In the genomic region with DNA sequence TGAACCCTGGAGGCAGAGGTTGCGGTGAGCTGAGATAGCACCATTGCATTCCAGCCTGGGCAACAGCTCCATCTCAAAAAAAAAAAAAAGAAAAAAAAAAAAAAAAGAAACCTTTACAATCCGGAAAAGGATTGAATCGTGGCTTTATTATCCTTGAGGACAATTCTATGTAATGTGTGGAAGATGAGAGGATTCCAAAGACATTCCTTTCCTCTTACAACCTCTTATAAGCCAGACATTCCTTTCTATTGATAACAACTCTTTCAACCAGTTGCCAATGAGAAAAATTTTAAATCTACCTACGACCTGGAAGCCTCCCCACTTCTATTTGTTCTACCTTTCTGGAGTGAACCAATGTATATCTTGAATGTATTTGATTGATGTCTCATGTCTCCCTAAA, we compare ENCODE assay signal across 30 cellular contexts.
DNase-seq lines count a peak whose midpoint lies in the region; ATAC-seq and TF ChIP-seq lines count a peak whose summit lies in the region.
"Had no signal": no experiment of that assay in that cellular context is flagged by ENCODE, and none has a peak within 500 bp of the region (broad histone marks: within the 10 kb centered on the region; RNA-seq: fewer than 3 reads in every experiment).

No MANE protein-coding gene starts in this region.

- H3K9me3 ChIP-seq in neuronal stem cell (replicated peaks in 1 of 2; ENCODE audit: control insufficient read depth in 2 of 2, insufficient read depth in 1 of 2, low read depth in 1 of 2, low read length in 2 of 2): no peaks in the 10 kb centered on the region
- H3K9me3 ChIP-seq in right lobe of liver: no peaks in the 10 kb centered on the region
- H3K9me3 ChIP-seq: BE2C, lower lobe of right lung, pancreas, thoracic aorta, uterus had no signal

- in situ Hi-C loops in Caki2 (cut with HindIII; ENCODE audit: low pct_unique_long_range_greater_than_20kb, low sequenced_read_pairs): no loop called here

- no peak overlapping the region for H2AK5ac ChIP-seq in neuronal stem cell (ENCODE audit: low read depth, low read length)

- intact Hi-C loops in right lobe of liver (cut with DNase I): no loop called here

- H2BK12ac ChIP-seq in neuronal stem cell (ENCODE audit: low read length): no peak overlapping the region

- no peak overlapping the region for H3K14ac ChIP-seq in neuronal stem cell (ENCODE audit: low read length)

- no peak overlapping the region for H3K23ac ChIP-seq in neuronal stem cell (ENCODE audit: low read depth, low read length, poor library complexity)

- H3K4ac ChIP-seq in neuronal stem cell (ENCODE audit: low read length): no peak overlapping the region

- H3K36me3 ChIP-seq in neuronal stem cell (replicated peaks in 1 of 2; ENCODE audit: control insufficient read depth in 2 of 2, insufficient read depth in 2 of 2, low read length in 2 of 2) (no peaks in the 10 kb centered on the region), right lobe of liver (no peaks in the 10 kb centered on the region)
- H3K36me3 ChIP-seq: BE2C, lower lobe of right lung, pancreas, thoracic aorta, uterus had no signal

- peak overlapping the region; percentile 54 for H3K27ac ChIP-seq in neuronal stem cell (replicated peaks; ENCODE audit: low read length)
- H3K27ac ChIP-seq in right lobe of liver: no peak overlapping the region
- H3K27ac ChIP-seq: lower lobe of right lung, pancreas, uterus had no signal

- ATAC-seq in right lobe of liver (no peak), HG02885 (IDR thresholded peaks at IDR 0.05; ENCODE audit: poor library complexity, unreplicated experiment) (no peak), HG03135 (IDR thresholded peaks at IDR 0.05; ENCODE audit: unreplicated experiment) (no peak)
- ATAC-seq: CD8-positive, alpha-beta T cell; lower lobe of right lung; Panc1; pancreas; stimulated activated naive CD8-positive, alpha-beta T cell treated with anti-CD3 and anti-CD28 coated beads, Interleukin-15, amount 100 ng/mL, for 72 hours; T-cell; WTC11 had no signal

- no peak overlapping the region for H2AFZ ChIP-seq in neuronal stem cell (ENCODE audit: low read length)

- H3K18ac ChIP-seq in neuronal stem cell (ENCODE audit: low read length): no peak overlapping the region

- H3K4me3 ChIP-seq in choroid plexus epithelial cell (ENCODE audit: low read depth, low read length): no peak overlapping the region
- no peak overlapping the region for H3K4me3 ChIP-seq in neuronal stem cell (ENCODE audit: low read length in 2 of 2)
- H3K4me3 ChIP-seq in right lobe of liver: no peak overlapping the region
- H3K4me3 ChIP-seq: coronary artery, lower lobe of right lung, pancreas, smooth muscle cell, thoracic aorta, uterus had no signal

- H2BK15ac ChIP-seq in neuronal stem cell (ENCODE audit: low read length): no peak overlapping the region

- H4K8ac ChIP-seq in neuronal stem cell (ENCODE audit: low read depth, low read length): no peak overlapping the region

- no peak overlapping the region for H3K4me2 ChIP-seq in neuronal stem cell (ENCODE audit: insufficient read depth, low read length, poor library complexity, severe bottlenecking)
- H3K4me2 ChIP-seq: smooth muscle cell had no signal

- no peak for TF ChIP-seq POLR2A in right lobe of liver (IDR thresholded peaks at IDR 0.05)

- TF ChIP-seq CTCF in choroid plexus epithelial cell (conservative IDR thresholded peaks at IDR 0.05; ENCODE audit: low read depth, low read length): no peak
- no peak for TF ChIP-seq CTCF in right lobe of liver (IDR thresholded peaks at IDR 0.05)

- no peaks in the 10 kb centered on the region for H3K79me1 ChIP-seq in neuronal stem cell (ENCODE audit: low read depth, low read length)

- no peak overlapping the region for H4K91ac ChIP-seq in neuronal stem cell (ENCODE audit: low read depth, low read length, poor library complexity)

- H3K27me3 ChIP-seq in neuronal stem cell (ENCODE audit: control insufficient read depth in 3 of 3, insufficient read depth in 3 of 3, low read depth in 1 of 3, low read length in 3 of 3) (no peaks in the 10 kb centered on the region), right lobe of liver (no peaks in the 10 kb centered on the region)
- H3K27me3 ChIP-seq: BE2C, uterus had no signal

- no peak overlapping the region for H2BK5ac ChIP-seq in neuronal stem cell (ENCODE audit: low read length)

- H2BK120ac ChIP-seq in neuronal stem cell (ENCODE audit: low read depth, low read length): no peak overlapping the region

- WGBS in neuronal stem cell (ENCODE audit: extremely low coverage in 2 of 2, insufficient read length in 2 of 2, insufficient replicate concordance in 1 of 2), 2 donors: no CpG with 5 or more reads among the region's 4 CpGs
- WGBS in right lobe of liver (ENCODE audit: insufficient coverage, low coverage, low lambda C conversion rate, missing lambda C conversion rate): 73% methylated on average over 4 of the region's 4 CpGs

- DNase-seq in Caki2 (ENCODE audit: low read depth) (peak; percentile 67), M059J (ENCODE audit: low read depth) (peak; percentile 58), choroid plexus epithelial cell (ENCODE audit: low read depth) (peak; percentile 18), neuronal stem cell (ENCODE audit: low spot score) (no peak), cerebellum (ENCODE audit: low spot score) (no peak), right lobe of liver (no peak)
- DNase-seq: activated CD4-positive, alpha-beta T cell treated with anti-CD3 and anti-CD28 coated beads, Interleukin-2, amount 10 ng/mL, durations not matched to agents 7 days and 5 days; BE2C; CD8-positive, alpha-beta T cell; H9; head of caudate nucleus; lower lobe of right lung; NCI-H146; NCI-H446; NCI-H774; nephron progenitor cell; pancreas; retina; SIG-M5; stimulated activated CD4-positive, alpha-beta T cell treated with anti-CD3 and anti-CD28 coated beads, Interleukin-2, amount 100 ng/mL, for 24 hours; stimulated activated naive CD8-positive, alpha-beta T cell treated with anti-CD3 and anti-CD28 coated beads, Interleukin-15, amount 100 ng/mL, for 72 hours; T-cell; uterus had no signal

- H3K4me1 ChIP-seq in neuronal stem cell (ENCODE audit: control insufficient read depth in 2 of 2, insufficient read depth in 1 of 2, low read depth in 1 of 2, low read length in 2 of 2) (peaks cover 9 to 19% of the 10 kb centered on the region in 2 donors), right lobe of liver (no peaks in the 10 kb centered on the region)
- H3K4me1 ChIP-seq: BE2C, lower lobe of right lung, pancreas, uterus had no signal

- no peak overlapping the region for H3K9ac ChIP-seq in neuronal stem cell (ENCODE audit: low read depth, low read length, poor library complexity)

Comparison
In these comparisons a context has a peak if more than half of its experiments do, and no peak if none do; other contexts are left out.
1. DNase-seq: peak in Caki2 (single experiment), M059J (single experiment) and choroid plexus epithelial cell (single experiment); none in neuronal stem cell (single experiment), cerebellum (single experiment) and right lobe of liver (0 of 3).